19 cellular contexts compared by ENCODE assay signal in the genomic region with DNA sequence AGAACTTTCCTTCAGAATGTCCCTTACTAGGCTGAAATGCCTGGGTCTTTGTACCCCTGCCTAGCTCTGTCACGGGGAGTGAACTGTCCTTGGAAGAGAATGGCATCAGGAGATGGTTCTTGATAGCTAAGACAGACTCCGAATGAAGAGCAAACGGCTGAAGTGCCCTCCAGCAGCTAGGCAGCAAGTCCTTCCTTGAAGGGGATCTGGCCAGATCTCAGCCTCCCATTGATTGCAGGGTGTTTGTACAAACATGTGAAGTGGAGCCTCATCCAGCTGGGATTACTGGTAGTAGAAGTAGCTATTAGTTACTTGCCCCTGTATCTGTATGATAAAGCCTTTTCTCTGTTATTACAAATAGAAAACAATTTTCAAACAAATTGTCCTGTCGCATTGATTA. TPM values are rescaled to one million over a fixed set of nuclear protein-coding genes. Genes with fewer than 3 reads are reported as not detected.
DNase-seq lines count a peak whose midpoint lies in the region; ATAC-seq and TF ChIP-seq lines count a peak whose summit lies in the region.
"Had no signal": no experiment of that assay in that cellular context is flagged by ENCODE, and none has a peak within 500 bp of the region (broad histone marks: within the 10 kb centered on the region; RNA-seq: fewer than 3 reads in every experiment).

No MANE protein-coding gene starts in this region.

- no peak overlapping the region for H4K8ac ChIP-seq in mesenchymal stem cell (ENCODE audit: low read length)

- ATAC-seq in left lung, result peak; percentile 68
- ATAC-seq: HCT116, Panc1 had no signal

- WGBS in mesenchymal stem cell, result 31% methylated on average over 3 of the region's 4 CpGs

- no peaks in the 10 kb centered on the region for H3K79me1 ChIP-seq in mesenchymal stem cell (replicated peaks; ENCODE audit: low read length, poor library complexity, severe bottlenecking)

- H3K14ac ChIP-seq in mesenchymal stem cell (ENCODE audit: low read length in 2 of 2), result peak overlapping the region in 1 of 2 experiments; percentile 55

- H3K4me1 ChIP-seq in left lung, result no peaks in the 10 kb centered on the region
- H3K4me1 ChIP-seq in mesenchymal stem cell (ENCODE audit: control insufficient read depth, insufficient read depth, low read depth, low read length), result no peaks in the 10 kb centered on the region

- no peak overlapping the region for H3K9ac ChIP-seq in mesenchymal stem cell (ENCODE audit: low read length)

- no peak overlapping the region for H3K23ac ChIP-seq in mesenchymal stem cell (ENCODE audit: low read length in 2 of 2)

- H3K4ac ChIP-seq in mesenchymal stem cell (ENCODE audit: low read depth in 1 of 2, low read length in 2 of 2), result no peak overlapping the region

- no peaks in the 10 kb centered on the region for H3K27me3 ChIP-seq in left lung
- peaks cover 8 to 43% of the 10 kb centered on the region in 2 experiments for H3K27me3 ChIP-seq in mesenchymal stem cell (ENCODE audit: control insufficient read depth in 1 of 2, insufficient read depth in 1 of 2, low read length in 2 of 2)

- no peak overlapping the region for H2BK5ac ChIP-seq in mesenchymal stem cell (ENCODE audit: low read depth, low read length, poor library complexity, severe bottlenecking)

- H2AK5ac ChIP-seq in mesenchymal stem cell (ENCODE audit: low read length, severe bottlenecking), result no peak overlapping the region

- no peak overlapping the region for H2AFZ ChIP-seq in mesenchymal stem cell (ENCODE audit: low read depth, low read length)

- no peak overlapping the region for H2BK15ac ChIP-seq in mesenchymal stem cell (ENCODE audit: low read depth, poor library complexity, severe bottlenecking)

- intact Hi-C loops in left lung (cut with DNase I), result no loop called here

- no peak overlapping the region for H4K91ac ChIP-seq in mesenchymal stem cell (ENCODE audit: low read length)

- H3K9me3 ChIP-seq in left lung (no peaks in the 10 kb centered on the region), mesenchymal stem cell (ENCODE audit: control insufficient read depth, low read length) (peaks cover 5% of the 10 kb centered on the region)

- H3K18ac ChIP-seq in mesenchymal stem cell (ENCODE audit: low read depth in 1 of 2, low read length in 2 of 2), result no peak overlapping the region

- H3K4me3 ChIP-seq in left lung, result no peak overlapping the region
- H3K4me3 ChIP-seq in mesenchymal stem cell (ENCODE audit: insufficient read depth in 1 of 2, low read depth in 1 of 2, low read length in 2 of 2), result no peak overlapping the region

- peak; percentile 28 for DNase-seq in NCI-H1092 (lab: John Stamatoyannopoulos, UW)
- no peak for DNase-seq in NCI-H1092 treated with DMSO at 0.1 percent for 48 hours (lab: John Stamatoyannopoulos, UW)
- peak; percentile 53 to 75 for DNase-seq in NCI-H187 (lab: John Stamatoyannopoulos, UW)
- peak; percentile 26 for DNase-seq in NCI-H345 (lab: John Stamatoyannopoulos, UW)
- DNase-seq in left lung, result no peak
- DNase-seq in mesenchymal stem cell, result no peak
- DNase-seq in OCI-M2 (lab: John Stamatoyannopoulos, UW; ENCODE audit: unreplicated experiment), result no peak
- no peak for DNase-seq in dedifferentiated amniotic fluid mesenchymal stem cell (ENCODE audit: extremely low spot score)
- DNase-seq: DMS 273 treated with DMSO at 0.1 percent for 48 hours, NCI-H1436, NCI-H2171, NCI-H526 treated with DMSO at 0.1 percent for 48 hours, SW 1271 had no signal

- no peak overlapping the region for H2BK12ac ChIP-seq in mesenchymal stem cell (ENCODE audit: low read length in 2 of 2)

- H3K36me3 ChIP-seq in left lung (no peaks in the 10 kb centered on the region), mesenchymal stem cell (ENCODE audit: control insufficient read depth in 1 of 2, insufficient read depth in 2 of 2, low read depth in 1 of 2, low read length in 2 of 2) (no peaks in the 10 kb centered on the region)

- no peak for TF ChIP-seq CTCF in left lung (IDR thresholded peaks at IDR 0.05)

- H3K4me2 ChIP-seq in mesenchymal stem cell (ENCODE audit: low read length, poor library complexity, severe bottlenecking), result no peak overlapping the region

- H3K27ac ChIP-seq in left lung (no peak overlapping the region), mesenchymal stem cell (ENCODE audit: low read length, poor library complexity, severe bottlenecking) (no peak overlapping the region)

- H2BK120ac ChIP-seq in mesenchymal stem cell (ENCODE audit: low read depth, low read length), result no peak overlapping the region

RNA-seq across cellular contexts. Expression of a gene that starts 30.9 kb away (rescaled TPM):
- total RNA-seq in left lung, result 10 to 100 TPM in 1 of 2 donors, 1 to 10 TPM in 1; 3.0 to 19.5 TPM
- polyA plus RNA-seq in mesenchymal stem cell (2013, experiment 1 of 2), result 0.08 TPM
- polyA plus RNA-seq in mesenchymal stem cell (2013, experiment 2 of 2), result 0.12 TPM
- total RNA-seq: A172; T-helper 2 cell treated with Interferon-gamma antibody and Interleukin-4, amounts not matched to agents 100 ng/mL and 5 ng/mL, for 36 hours had no signal
- polyA plus RNA-seq: BJ had no signal

RNA-seq across cellular contexts. Expression of a gene that starts 31.0 kb away (rescaled TPM):
- total RNA-seq in left lung, result under 1 TPM in 1 of 2 donors, not detected in 1; 0.73 TPM
- 0.12 TPM for polyA plus RNA-seq in mesenchymal stem cell (2013, experiment 1 of 2)
- polyA plus RNA-seq in mesenchymal stem cell (2013, experiment 2 of 2), result 0.01 TPM
- total RNA-seq: A172, SK-MEL-5 had no signal

RNA-seq across cellular contexts. Expression of a gene that starts 35.7 kb away (rescaled TPM):
- total RNA-seq in left lung, result 10 to 100 TPM; 79.2 to 91.3 TPM
- 8.2 TPM for polyA plus RNA-seq in mesenchymal stem cell (2013, experiment 1 of 2)
- polyA plus RNA-seq in mesenchymal stem cell (2013, experiment 2 of 2), result 7.4 TPM
- total RNA-seq: T-helper 2 cell treated with Interferon-gamma antibody and Interleukin-4, amounts not matched to agents 100 ng/mL and 5 ng/mL, for 36 hours had no signal

RNA-seq across cellular contexts. Expression of a gene that starts 58.7 kb away (rescaled TPM):
- total RNA-seq in left lung, result 10 to 100 TPM; 14.4 to 14.7 TPM
- polyA plus RNA-seq in mesenchymal stem cell (2013, experiment 1 of 2), result 6.6 TPM
- polyA plus RNA-seq in mesenchymal stem cell (2013, experiment 2 of 2), result 6.1 TPM

Comparison
In these comparisons a context has a peak if more than half of its experiments do, and no peak if none do; other contexts are left out.
1. DNase-seq: peak in NCI-H1092 (single experiment), NCI-H187 (2 of 2) and NCI-H345 (single experiment); none in NCI-H1092 treated with DMSO at 0.1 percent for 48 hours (single experiment), left lung (0 of 2), mesenchymal stem cell (single experiment), OCI-M2 (single experiment) and dedifferentiated amniotic fluid mesenchymal stem cell (single experiment).